8 cellular contexts compared by ENCODE assay signal in the genomic region with DNA sequence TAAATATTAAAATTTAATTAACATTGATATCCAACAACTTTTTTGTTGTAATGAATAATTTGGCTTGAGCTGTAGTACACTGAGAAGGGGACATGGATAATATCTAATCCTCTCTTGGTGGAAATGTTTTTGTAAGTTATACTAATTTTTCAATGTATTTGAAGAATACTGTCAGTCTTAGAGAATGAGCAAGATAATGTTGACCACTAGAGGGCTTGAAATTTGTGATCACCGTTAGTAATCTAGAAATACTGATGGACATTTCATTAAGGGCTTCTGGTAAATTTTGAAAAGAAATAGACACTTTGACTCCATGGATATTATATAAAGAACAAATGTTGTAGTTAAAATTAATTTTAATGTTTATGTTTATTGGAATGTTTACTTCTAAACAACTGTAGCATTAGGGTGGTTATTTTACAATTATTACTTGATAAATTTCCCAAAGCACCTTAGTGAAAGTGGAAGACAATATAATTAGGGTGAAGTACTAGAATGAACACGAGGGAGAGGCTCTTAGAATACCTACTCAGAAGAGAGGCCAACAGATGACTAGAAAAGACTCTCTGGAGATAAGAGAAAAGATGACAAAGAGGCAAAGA. TPM values are rescaled to one million over a fixed set of nuclear protein-coding genes. Genes with fewer than 3 reads are reported as not detected.
DNase-seq lines count a peak whose midpoint lies in the region; ATAC-seq and TF ChIP-seq lines count a peak whose summit lies in the region.

No MANE protein-coding gene starts in this region.

- no peak for DNase-seq in DND-41
- DNase-seq in T-helper 17 cell: no peak
- DNase-seq in left ventricle myocardium inferior: no peak
- DNase-seq in upper lobe of left lung: no peak
- DNase-seq in H7: no peak
- DNase-seq in effector CD4-positive, alpha-beta T cell: no peak

- H3K9me3 ChIP-seq in DND-41 (ENCODE audit: insufficient read depth, low read length, severe bottlenecking) (no peaks in the 10 kb centered on the region), T-helper 17 cell (ENCODE audit: control insufficient read depth, low read length, poor library complexity, severe bottlenecking) (no peaks in the 10 kb centered on the region), left ventricle myocardium inferior (replicated peaks) (no peaks in the 10 kb centered on the region), upper lobe of left lung (no peaks in the 10 kb centered on the region)

- H3K4me3 Mint-ChIP-seq in T-helper 17 cell: no peak overlapping the region

- H3K27ac Mint-ChIP-seq in T-helper 17 cell: no peak overlapping the region

- no peak overlapping the region for H3K4me2 ChIP-seq in DND-41 (ENCODE audit: insufficient read depth, low read length)

- H3K4me3 ChIP-seq in DND-41 (ENCODE audit: low read depth in 1 of 2, low read length in 2 of 2) (no peak overlapping the region), left ventricle myocardium inferior (no peak overlapping the region), upper lobe of left lung (no peak overlapping the region), H7 (ENCODE audit: insufficient read depth, low read depth, low read length) (no peak overlapping the region)

- H3K79me2 ChIP-seq in DND-41 (ENCODE audit: insufficient read depth, low read length): no peaks in the 10 kb centered on the region

- no peak overlapping the region for H2AFZ ChIP-seq in DND-41 (ENCODE audit: low read depth, low read length)

- intact Hi-C loops in left ventricle myocardium inferior (cut with micrococcal nuclease): loop anchor here (10.0 kb wide), 1 partner anchor 113 kb away; no protein-coding TSS in a partner anchor

- H4K20me1 ChIP-seq in DND-41 (ENCODE audit: insufficient read depth, low read length): no peaks in the 10 kb centered on the region

- H3K4me1 Mint-ChIP-seq in T-helper 17 cell: peaks cover 6% of the 10 kb centered on the region

- H3K4me1 ChIP-seq in DND-41 (ENCODE audit: insufficient read depth, low read length): no peaks in the 10 kb centered on the region
- H3K4me1 ChIP-seq in left ventricle myocardium inferior: no peaks in the 10 kb centered on the region
- H3K4me1 ChIP-seq in upper lobe of left lung: peaks cover 4 to 13% (median 10%) of the 10 kb centered on the region in 4 donors

- H3K27me3 ChIP-seq in DND-41 (ENCODE audit: insufficient read depth, low read length, poor library complexity) (peaks cover 3% of the 10 kb centered on the region), left ventricle myocardium inferior (ENCODE audit: low read depth) (no peaks in the 10 kb centered on the region), upper lobe of left lung (no peaks in the 10 kb centered on the region), H7 (ENCODE audit: control insufficient read depth, insufficient read depth, low read length) (no peaks in the 10 kb centered on the region)

- no peak for TF ChIP-seq EP300 in upper lobe of left lung (IDR thresholded peaks at IDR 0.05)

- H3K27ac ChIP-seq in DND-41 (ENCODE audit: low read length) (no peak overlapping the region), left ventricle myocardium inferior (replicated peaks) (no peak overlapping the region), upper lobe of left lung (no peak overlapping the region)

- H3K36me3 Mint-ChIP-seq in T-helper 17 cell (ENCODE audit: low read depth): peaks cover 3% of the 10 kb centered on the region

- WGBS in upper lobe of left lung, 2 donors: 5 to 8% methylated on average over 2 of the region's 2 CpGs

- H3K27me3 Mint-ChIP-seq in T-helper 17 cell: peaks cover 10% of the 10 kb centered on the region

- 0 out of 3 replicates have a peak, but pooled peaks have one; percentile 42 for ATAC-seq in DND-41 (ENCODE audit: insufficient read depth, low read depth)
- peak; percentile 59 for ATAC-seq in HG02610 (IDR thresholded peaks at IDR 0.05; ENCODE audit: unreplicated experiment)
- ATAC-seq in T-helper 17 cell: peak; percentile 55
- ATAC-seq in upper lobe of left lung (ENCODE audit: low FRiP score in 2 of 2): peak in 1 of 2 donors; percentile 49
- no peak for ATAC-seq in GM19023 (IDR thresholded peaks at IDR 0.05; ENCODE audit: unreplicated experiment)

- H3K36me3 ChIP-seq in DND-41 (ENCODE audit: insufficient read depth, low read length): no peaks in the 10 kb centered on the region
- no peaks in the 10 kb centered on the region for H3K36me3 ChIP-seq in left ventricle myocardium inferior
- H3K36me3 ChIP-seq in upper lobe of left lung: no peaks in the 10 kb centered on the region
- no peaks in the 10 kb centered on the region for H3K36me3 ChIP-seq in H7 (replicated peaks; ENCODE audit: control insufficient read depth, insufficient read depth, low read length)

- TF ChIP-seq CTCF in DND-41 (IDR thresholded peaks at IDR 0.05; ENCODE audit: borderline replicate concordance, extremely low read depth, low read length, poor library complexity, severe bottlenecking) (peak; percentile 55), left ventricle myocardium inferior (IDR thresholded peaks at IDR 0.05; ENCODE audit: borderline replicate concordance) (peak; percentile 78), upper lobe of left lung (IDR thresholded peaks at IDR 0.05) (peak; percentile 29 to 62 (median 49))

- TF ChIP-seq POLR2A in upper lobe of left lung (IDR thresholded peaks at IDR 0.05): no peak

- no peak overlapping the region for H3K9ac ChIP-seq in DND-41 (ENCODE audit: low read depth, low read length)

RNA-seq across cellular contexts. Expression of a gene that starts 20.0 kb away (rescaled TPM):
- 10 to 100 TPM; 28.6 to 31.6 TPM for total RNA-seq in T-helper 17 cell
- total RNA-seq in left ventricle myocardium inferior: 223 TPM
- total RNA-seq in upper lobe of left lung: 10 to 100 TPM; 41.0 to 75.8 (median 51.9) TPM
- 21.5 and 29.0 TPM in 2 replicates for total RNA-seq in H7 (2014; rRNA removed; shearing (Covaris generic))
